In genomic region chr16:23678430-23679273, GRCh38 we compare ENCODE assay signal across 1 cellular context.
TF ChIP-seq lines count a peak whose summit lies in the region.

TSS of gene PLK1 (plus strand) at chr16:23678889. CDS start at chr16:23678933, 44 bp downstream.

TF ChIP-seq in IMR-90, 13 proteins besides CTCF, POLR2A, EP300 and RAD21:
- no peak for TF ChIP-seq FOS (IDR thresholded peaks at IDR 0.05; ENCODE audit: low read depth, low read length)
- TF ChIP-seq, protein P1, sequence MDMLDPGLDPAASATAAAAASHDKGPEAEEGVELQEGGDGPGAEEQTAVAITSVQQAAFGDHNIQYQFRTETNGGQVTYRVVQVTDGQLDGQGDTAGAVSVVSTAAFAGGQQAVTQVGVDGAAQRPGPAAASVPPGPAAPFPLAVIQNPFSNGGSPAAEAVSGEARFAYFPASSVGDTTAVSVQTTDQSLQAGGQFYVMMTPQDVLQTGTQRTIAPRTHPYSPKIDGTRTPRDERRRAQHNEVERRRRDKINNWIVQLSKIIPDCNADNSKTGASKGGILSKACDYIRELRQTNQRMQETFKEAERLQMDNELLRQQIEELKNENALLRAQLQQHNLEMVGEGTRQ (IDR thresholded peaks at IDR 0.05; ENCODE audit: low read depth, low read length) = peak; percentile 41; the same call in 1 of the 2 replicates
- peak; percentile 9; the same call in 1 of the 2 replicates for TF ChIP-seq SMC3 (IDR thresholded peaks at IDR 0.05; ENCODE audit: low read depth, low read length)
- TF ChIP-seq MXI1 (IDR thresholded peaks at IDR 0.05; ENCODE audit: borderline replicate concordance, low read depth, low read length) = peak; percentile 95
- TF ChIP-seq CEBPB (IDR thresholded peaks at IDR 0.05; ENCODE audit: low read depth, low read length) = peak; percentile 14; the same call in 1 of the 2 replicates
